Comparison of ENCODE assay signal across 8 cellular contexts in the genomic region with DNA sequence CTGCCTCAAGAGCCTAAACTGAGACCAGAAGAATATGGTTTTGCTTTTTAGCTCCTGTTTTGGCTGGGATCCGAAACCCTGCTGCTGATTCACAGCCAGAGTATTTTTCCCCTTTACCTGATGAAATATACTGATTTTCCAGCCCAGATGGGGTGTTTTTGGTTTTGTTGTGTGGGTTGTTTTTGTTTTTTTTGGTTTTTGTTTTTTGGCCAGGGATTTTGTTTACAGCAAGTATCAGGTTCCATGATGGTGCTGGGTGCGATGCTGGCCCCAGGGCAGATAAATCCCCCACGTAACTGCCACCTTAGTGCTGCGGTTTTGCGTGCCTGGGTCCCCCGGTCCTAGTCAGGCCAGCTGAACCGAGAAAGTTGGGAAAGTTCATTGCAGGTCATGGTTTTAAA.
DNase-seq lines count a peak whose midpoint lies in the region; FAIRE-seq and TF ChIP-seq lines count a peak whose summit lies in the region.

No MANE protein-coding gene starts in this region.

- H3K36me3 Mint-ChIP-seq in HFFc6 (ENCODE audit: low read depth) (no peaks in the 10 kb centered on the region), astrocyte (ENCODE audit: low read depth, unreplicated experiment) (no peaks in the 10 kb centered on the region)

- peak overlapping the region; percentile 75 for H3K4me2 ChIP-seq in astrocyte (ENCODE audit: low read length)

- H3K9ac ChIP-seq in astrocyte (ENCODE audit: low read length) (no peak overlapping the region), kidney (ENCODE audit: low read length in 2 of 2) (peak overlapping the region; percentile 16 to 68), stomach smooth muscle (ENCODE audit: low read length in 2 of 2) (peak overlapping the region; percentile 94 to 98)

- H3K27me3 Mint-ChIP-seq in HFFc6 (ENCODE audit: insufficient read depth): peaks cover 49% of the 10 kb centered on the region
- H3K27me3 Mint-ChIP-seq in astrocyte (ENCODE audit: low read depth, unreplicated experiment): peaks cover 23% of the 10 kb centered on the region

- H3K4me3 ChIP-seq in astrocyte (ENCODE audit: insufficient read depth, low read depth, low read length) (no peak overlapping the region), kidney (ENCODE audit: low read length in 2 of 2) (peak overlapping the region in 1 of 2 donors; percentile 36), stomach smooth muscle (ENCODE audit: low read length in 2 of 2) (peak overlapping the region; percentile 36 to 64)

- FAIRE-seq in astrocyte (lab: Jason Lieb, UNC) (no peak), kidney (lab: Jason Lieb, UNC) (no peak)

- H3K36me3 ChIP-seq in astrocyte (ENCODE audit: insufficient read depth, low read length): no peaks in the 10 kb centered on the region
- peaks cover under 1 to 8% of the 10 kb centered on the region in 2 donors for H3K36me3 ChIP-seq in kidney (ENCODE audit: control insufficient read depth in 1 of 2, insufficient read depth in 2 of 2, low read length in 2 of 2)
- peaks cover 0 to 4% of the 10 kb centered on the region in 2 donors for H3K36me3 ChIP-seq in stomach smooth muscle (ENCODE audit: control insufficient read depth in 2 of 2, insufficient read depth in 2 of 2, low read length in 2 of 2)

- intact Hi-C loops in kidney (cut with DNase I): loop anchor here (10.0 kb wide), 1 partner anchor 98 kb away; no protein-coding TSS in a partner anchor

- TF ChIP-seq CTCF in HFFc6 (IDR thresholded peaks at IDR 0.05) (no peak), astrocyte (IDR thresholded peaks at IDR 0.05; ENCODE audit: insufficient read depth, low read depth, low read length) (no peak), kidney (IDR thresholded peaks at IDR 0.05; ENCODE audit: borderline replicate concordance, extremely low read depth, insufficient read depth) (no peak)

- H3K9me3 Mint-ChIP-seq in HFFc6 (no peaks in the 10 kb centered on the region), astrocyte (ENCODE audit: unreplicated experiment) (peaks cover 2% of the 10 kb centered on the region)

- no peak for DNase-seq in HFFc6
- peak; percentile 29 for DNase-seq in astrocyte (ENCODE audit: low read depth)
- no peak for DNase-seq in kidney
- no peak for DNase-seq in NCI-H128 (lab: John Stamatoyannopoulos, UW; ENCODE audit: unreplicated experiment)
- DNase-seq in NOMO-1 (lab: John Stamatoyannopoulos, UW; ENCODE audit: unreplicated experiment in 2 of 2): no peak
- no peak for DNase-seq in DMS153 (lab: John Stamatoyannopoulos, UW)
- DNase-seq in NCI-H526 (lab: John Stamatoyannopoulos, UW): no peak

- no peak overlapping the region for H3K27ac ChIP-seq in astrocyte (ENCODE audit: low read depth, low read length)
- peak overlapping the region; percentile 91 to 93 for H3K27ac ChIP-seq in kidney (ENCODE audit: low read depth in 2 of 2, low read length in 2 of 2)
- H3K27ac ChIP-seq in stomach smooth muscle (ENCODE audit: low read length): peak overlapping the region; percentile 100

- peaks cover 61% of the 10 kb centered on the region for H3K4me1 Mint-ChIP-seq in HFFc6 (ENCODE audit: low read depth)
- peaks cover 43% of the 10 kb centered on the region for H3K4me1 Mint-ChIP-seq in astrocyte (ENCODE audit: low read depth, unreplicated experiment)

- peaks cover 72% of the 10 kb centered on the region for H3K27me3 ChIP-seq in astrocyte (ENCODE audit: insufficient read depth, low read length)
- H3K27me3 ChIP-seq in stomach smooth muscle (ENCODE audit: control insufficient read depth in 1 of 2, insufficient read depth in 2 of 2, low read length in 2 of 2): no peaks in the 10 kb centered on the region

- peak overlapping the region; percentile 73 for H3K4me3 Mint-ChIP-seq in HFFc6
- H3K4me3 Mint-ChIP-seq in astrocyte (ENCODE audit: unreplicated experiment): no peak overlapping the region

- no peaks in the 10 kb centered on the region for H3K79me2 ChIP-seq in astrocyte (ENCODE audit: insufficient read depth, low read length)

- peaks cover 52% of the 10 kb centered on the region for H4K20me1 ChIP-seq in astrocyte (ENCODE audit: insufficient read depth, low read length)

- H3K27ac Mint-ChIP-seq in HFFc6: no peak overlapping the region
- no peak overlapping the region for H3K27ac Mint-ChIP-seq in astrocyte (ENCODE audit: unreplicated experiment)

- H3K9me3 ChIP-seq in astrocyte (ENCODE audit: insufficient read depth, low read depth, low read length) (no peaks in the 10 kb centered on the region), kidney (ENCODE audit: control insufficient read depth in 1 of 2, low read length in 2 of 2) (no peaks in the 10 kb centered on the region), stomach smooth muscle (ENCODE audit: control insufficient read depth in 2 of 2, low read length in 2 of 2) (no peaks in the 10 kb centered on the region)

- no peak overlapping the region for H2AFZ ChIP-seq in astrocyte (ENCODE audit: low read depth, low read length)

- H3K4me1 ChIP-seq in astrocyte (ENCODE audit: insufficient read depth, low read length) (peaks cover 32% of the 10 kb centered on the region), kidney (ENCODE audit: control insufficient read depth in 1 of 2, insufficient read depth in 1 of 2, low read depth in 1 of 2, low read length in 2 of 2) (peaks cover 84 to 87% of the 10 kb centered on the region in 2 donors), stomach smooth muscle (ENCODE audit: control insufficient read depth, insufficient read depth, low read length) (peaks cover 89% of the 10 kb centered on the region)
